Comparison of ENCODE assay signal across 1 cellular context in genomic region chr1:89356658-89357400, GRCh38.
A peak's percentile ranks its signal among the peaks of the same experiment; 100 is the strongest.
TF ChIP-seq lines count a peak whose summit lies in the region.

No MANE protein-coding gene starts in this region.

TF ChIP-seq in HepG2, 621 proteins besides CTCF, POLR2A, EP300 and RAD21 (continued from another document):
- TF ChIP-seq ZBTB33 (CRISPR knock-in tag; IDR thresholded peaks at IDR 0.05) (no peak), IRF2 (CRISPR knock-in tag; IDR thresholded peaks at IDR 0.05) (0 out of 2 replicates have a peak, but pooled peaks have one; percentile 36), REPIN1 (CRISPR knock-in tag; IDR thresholded peaks at IDR 0.05; ENCODE audit: borderline replicate concordance, low read depth) (peak; percentile 49; the same call in 1 of the 2 replicates), HNF4A (CRISPR knock-in tag; IDR thresholded peaks at IDR 0.05) (peak; percentile 68), HOXD1 (CRISPR knock-in tag; IDR thresholded peaks at IDR 0.05) (peak; percentile 70; the same call in 1 of the 2 replicates), RARA (CRISPR knock-in tag; IDR thresholded peaks at IDR 0.05) (peak; percentile 65), PHF21A (CRISPR knock-in tag; IDR thresholded peaks at IDR 0.05) (0 out of 2 replicates have a peak, but pooled peaks have one; percentile 53), AKNA (CRISPR knock-in tag; IDR thresholded peaks at IDR 0.05; ENCODE audit: borderline replicate concordance) (no peak), NCOR1 (IDR thresholded peaks at IDR 0.05; ENCODE audit: borderline replicate concordance, low read length) (no peak), ARID5B (CRISPR knock-in tag; IDR thresholded peaks at IDR 0.05) (peak; percentile 93), ATF4 (CRISPR knock-in tag; IDR thresholded peaks at IDR 0.05) (peak in 1 of 2 experiments; percentile 26; a peak in 1 of 4 replicates), NBN (conservative IDR thresholded peaks at IDR 0.05) (no peak), CCAR2 (optimal IDR thresholded peaks at IDR 0.05; ENCODE audit: low read depth, low read length) (no peak), ZFP1 (CRISPR knock-in tag; IDR thresholded peaks at IDR 0.05) (0 out of 2 replicates have a peak, but pooled peaks have one; percentile 48), TMF1 (CRISPR knock-in tag; IDR thresholded peaks at IDR 0.05; ENCODE audit: low read depth) (no peak), MIXL1 (CRISPR knock-in tag; IDR thresholded peaks at IDR 0.05) (peak; percentile 90), CEBPG (CRISPR knock-in tag; IDR thresholded peaks at IDR 0.05) (peak; percentile 61), PPARG (CRISPR knock-in tag; conservative IDR thresholded peaks at IDR 0.05) (peak; percentile 60), SOX6 (IDR thresholded peaks at IDR 0.05) (no peak), SOX6 (CRISPR knock-in tag; IDR thresholded peaks at IDR 0.05) (peak; percentile 88), TFDP2 (CRISPR knock-in tag; IDR thresholded peaks at IDR 0.05) (no peak), KDM6A (CRISPR knock-in tag; IDR thresholded peaks at IDR 0.05; ENCODE audit: low read depth) (0 out of 2 replicates have a peak, but pooled peaks have one; percentile 40), ZNF441 (CRISPR knock-in tag; IDR thresholded peaks at IDR 0.05; ENCODE audit: borderline replicate concordance) (no peak), BATF2 (CRISPR knock-in tag; IDR thresholded peaks at IDR 0.05) (no peak), RBAK (CRISPR knock-in tag; IDR thresholded peaks at IDR 0.05) (no peak), ZSCAN9 (CRISPR knock-in tag; IDR thresholded peaks at IDR 0.05; ENCODE audit: borderline replicate concordance) (peak; percentile 58; the same call in 1 of the 2 replicates), ZMAT3 (CRISPR knock-in tag; conservative IDR thresholded peaks at IDR 0.05) (no peak)
- TF ChIP-seq, protein P1, sequence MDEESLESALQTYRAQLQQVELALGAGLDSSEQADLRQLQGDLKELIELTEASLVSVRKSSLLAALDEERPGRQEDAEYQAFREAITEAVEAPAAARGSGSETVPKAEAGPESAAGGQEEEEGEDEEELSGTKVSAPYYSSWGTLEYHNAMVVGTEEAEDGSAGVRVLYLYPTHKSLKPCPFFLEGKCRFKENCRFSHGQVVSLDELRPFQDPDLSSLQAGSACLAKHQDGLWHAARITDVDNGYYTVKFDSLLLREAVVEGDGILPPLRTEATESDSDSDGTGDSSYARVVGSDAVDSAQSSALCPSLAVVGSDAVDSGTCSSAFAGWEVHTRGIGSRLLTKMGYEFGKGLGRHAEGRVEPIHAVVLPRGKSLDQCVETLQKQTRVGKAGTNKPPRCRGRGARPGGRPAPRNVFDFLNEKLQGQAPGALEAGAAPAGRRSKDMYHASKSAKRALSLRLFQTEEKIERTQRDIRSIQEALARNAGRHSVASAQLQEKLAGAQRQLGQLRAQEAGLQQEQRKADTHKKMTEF (CRISPR knock-in tag; IDR thresholded peaks at IDR 0.05) = peak; percentile 67
- TF ChIP-seq, protein P2, sequence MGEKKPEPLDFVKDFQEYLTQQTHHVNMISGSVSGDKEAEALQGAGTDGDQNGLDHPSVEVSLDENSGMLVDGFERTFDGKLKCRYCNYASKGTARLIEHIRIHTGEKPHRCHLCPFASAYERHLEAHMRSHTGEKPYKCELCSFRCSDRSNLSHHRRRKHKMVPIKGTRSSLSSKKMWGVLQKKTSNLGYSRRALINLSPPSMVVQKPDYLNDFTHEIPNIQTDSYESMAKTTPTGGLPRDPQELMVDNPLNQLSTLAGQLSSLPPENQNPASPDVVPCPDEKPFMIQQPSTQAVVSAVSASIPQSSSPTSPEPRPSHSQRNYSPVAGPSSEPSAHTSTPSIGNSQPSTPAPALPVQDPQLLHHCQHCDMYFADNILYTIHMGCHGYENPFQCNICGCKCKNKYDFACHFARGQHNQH (CRISPR knock-in tag; IDR thresholded peaks at IDR 0.05) = peak; percentile 61; the same call in 1 of the 2 replicates
- TF ChIP-seq, protein P3, sequence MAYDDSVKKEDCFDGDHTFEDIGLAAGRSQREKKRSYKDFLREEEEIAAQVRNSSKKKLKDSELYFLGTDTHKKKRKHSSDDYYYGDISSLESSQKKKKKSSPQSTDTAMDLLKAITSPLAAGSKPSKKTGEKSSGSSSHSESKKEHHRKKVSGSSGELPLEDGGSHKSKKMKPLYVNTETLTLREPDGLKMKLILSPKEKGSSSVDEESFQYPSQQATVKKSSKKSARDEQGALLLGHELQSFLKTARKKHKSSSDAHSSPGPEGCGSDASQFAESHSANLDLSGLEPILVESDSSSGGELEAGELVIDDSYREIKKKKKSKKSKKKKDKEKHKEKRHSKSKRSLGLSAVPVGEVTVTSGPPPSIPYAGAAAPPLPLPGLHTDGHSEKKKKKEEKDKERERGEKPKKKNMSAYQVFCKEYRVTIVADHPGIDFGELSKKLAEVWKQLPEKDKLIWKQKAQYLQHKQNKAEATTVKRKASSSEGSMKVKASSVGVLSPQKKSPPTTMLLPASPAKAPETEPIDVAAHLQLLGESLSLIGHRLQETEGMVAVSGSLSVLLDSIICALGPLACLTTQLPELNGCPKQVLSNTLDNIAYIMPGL (CRISPR knock-in tag; IDR thresholded peaks at IDR 0.05; ENCODE audit: borderline replicate concordance in 1 of 2, low read depth in 1 of 2) = peak in 1 of 2 experiments; percentile 31; a peak in 1 of 4 replicates
